8 cellular contexts compared by ENCODE assay signal in the genomic region with DNA sequence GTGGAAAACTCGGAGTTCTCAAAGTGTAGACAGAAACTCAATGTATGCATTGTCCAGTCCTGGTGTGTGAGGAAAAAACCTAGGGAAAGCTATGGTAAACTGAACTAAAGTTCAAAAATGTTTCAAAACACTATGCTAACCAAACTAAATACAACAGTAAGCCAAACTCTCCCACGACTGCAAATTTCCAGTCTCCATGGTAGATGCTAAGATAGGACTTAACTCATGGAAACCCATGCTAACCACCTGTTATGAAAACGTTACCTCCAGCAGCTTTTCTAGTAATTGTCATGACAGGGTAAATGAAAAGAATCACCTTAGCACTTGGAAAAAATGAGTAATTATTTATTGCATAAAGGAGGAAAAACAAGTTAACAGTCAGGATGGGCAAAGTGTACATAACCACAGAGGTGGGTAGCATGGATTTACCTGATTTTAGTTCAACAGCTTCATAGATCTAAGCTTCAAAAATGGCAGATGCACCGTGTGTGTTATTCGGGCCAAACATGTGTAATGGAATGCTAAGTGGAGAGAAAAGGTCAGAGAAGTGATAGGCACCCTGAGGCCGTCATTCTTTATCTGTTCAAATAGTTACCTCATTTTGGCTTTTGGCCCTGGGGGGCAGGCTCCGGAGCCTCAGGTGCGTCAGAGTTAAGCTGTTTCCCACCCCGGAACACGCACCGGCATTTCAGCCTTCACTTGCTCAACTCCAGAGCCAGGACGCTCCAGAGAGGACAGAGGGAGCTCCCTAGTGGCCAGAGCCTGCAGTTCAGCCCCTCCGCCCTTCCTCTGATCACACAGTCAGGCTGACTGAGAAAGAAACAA.
DNase-seq lines count a peak whose midpoint lies in the region; ATAC-seq and TF ChIP-seq lines count a peak whose summit lies in the region.

No MANE protein-coding gene starts in this region.

- no peaks in the 10 kb centered on the region for H3K9me3 ChIP-seq in CD8-positive, alpha-beta T cell (ENCODE audit: low read length)
- no peaks in the 10 kb centered on the region for H3K9me3 ChIP-seq in mucosa of descending colon

- no peaks in the 10 kb centered on the region for H3K27me3 Mint-ChIP-seq in CD8-positive, alpha-beta T cell (ENCODE audit: low read depth)
- H3K27me3 Mint-ChIP-seq in endothelial cell (ENCODE audit: unreplicated experiment): peaks cover 2% of the 10 kb centered on the region

- peaks cover 9% of the 10 kb centered on the region for H3K4me1 Mint-ChIP-seq in CD8-positive, alpha-beta T cell (ENCODE audit: low read depth)
- H3K4me1 Mint-ChIP-seq in endothelial cell (ENCODE audit: unreplicated experiment): no peaks in the 10 kb centered on the region

- H3K9me3 Mint-ChIP-seq in CD8-positive, alpha-beta T cell: no peaks in the 10 kb centered on the region
- H3K9me3 Mint-ChIP-seq in endothelial cell (ENCODE audit: unreplicated experiment): no peaks in the 10 kb centered on the region

- H3K27ac ChIP-seq in CD8-positive, alpha-beta T cell (ENCODE audit: low read depth, low read length): no peak overlapping the region

- POLR2A ChIA-PET in CD8-positive, alpha-beta T cell (lab: Charles Lee): interaction anchor here (0.6 to 1.9 kb wide), 9 partner anchors 15 to 488 kb away, joined by 3 to 7 read pairs (median 4); partner anchors contain the start of genes MBD5 and ORC4

- H3K4me1 ChIP-seq in CD8-positive, alpha-beta T cell (ENCODE audit: insufficient read depth, low read length): peaks cover 10% of the 10 kb centered on the region
- no peaks in the 10 kb centered on the region for H3K4me1 ChIP-seq in mucosa of descending colon (ENCODE audit: low read depth)

- peak overlapping the region; percentile 55 for H3K4me3 Mint-ChIP-seq in CD8-positive, alpha-beta T cell
- H3K4me3 Mint-ChIP-seq in endothelial cell (ENCODE audit: unreplicated experiment): no peak overlapping the region

- CTCF ChIA-PET in CD8-positive, alpha-beta T cell (lab: Charles Lee): interaction anchor here (0.6 to 4.8 kb wide), 49 partner anchors 8 to 575 kb away, joined by 3 to 35 read pairs (median 4); partner anchors contain the start of genes MBD5 and ORC4

- DNase-seq in CD8-positive, alpha-beta T cell: peak; percentile 70 to 88 (median 81)
- DNase-seq in NOMO-1 (lab: John Stamatoyannopoulos, UW; ENCODE audit: unreplicated experiment in 2 of 2) (peak; percentile 78 to 87), endothelial cell (ENCODE audit: low spot score) (peak; percentile 86), mucosa of descending colon (peak; percentile 81 to 90 (median 88))
- DNase-seq in activated CD8-positive, alpha-beta memory T cell treated with anti-CD3 and anti-CD28 coated beads for 48 hours (ENCODE audit: low read depth in 2 of 3, low spot score in 2 of 3): peak; percentile 57 to 62 (median 62)
- DNase-seq in stimulated activated CD8-positive, alpha-beta memory T cell treated with anti-CD3 and anti-CD28 coated beads, Interleukin-2, amount 100 ng/mL, for 48 hours (ENCODE audit: low read depth in 2 of 2): peak; percentile 71 to 81

- peak; percentile 100 for ATAC-seq in CD8-positive, alpha-beta T cell
- peak; percentile 100 for ATAC-seq in GM19455 (IDR thresholded peaks at IDR 0.05; ENCODE audit: unreplicated experiment)
- peak; percentile 99 for ATAC-seq in HG03565 (IDR thresholded peaks at IDR 0.05; ENCODE audit: unreplicated experiment)
- ATAC-seq in mucosa of descending colon: peak; percentile 100

- peaks cover 3% of the 10 kb centered on the region for H3K36me3 Mint-ChIP-seq in CD8-positive, alpha-beta T cell
- no peaks in the 10 kb centered on the region for H3K36me3 Mint-ChIP-seq in endothelial cell (ENCODE audit: low read depth, unreplicated experiment)

- peak overlapping the region; percentile 16 for H3K4me3 ChIP-seq in CD8-positive, alpha-beta T cell (ENCODE audit: low read depth, low read length)
- no peak overlapping the region for H3K4me3 ChIP-seq in mucosa of descending colon

- no peaks in the 10 kb centered on the region for H3K36me3 ChIP-seq in CD8-positive, alpha-beta T cell (ENCODE audit: insufficient read depth, low read length)
- no peaks in the 10 kb centered on the region for H3K36me3 ChIP-seq in mucosa of descending colon (ENCODE audit: low read depth)

- TF ChIP-seq CTCF in CD8-positive, alpha-beta T cell (IDR thresholded peaks at IDR 0.05): peak; percentile 86
- TF ChIP-seq CTCF in endothelial cell (IDR thresholded peaks at IDR 0.05; ENCODE audit: unreplicated experiment) (peak; percentile 63), mucosa of descending colon (IDR thresholded peaks at IDR 0.05) (peak; percentile 77)

- intact Hi-C loops in CD8-positive, alpha-beta T cell (cut with DNase I, micrococcal nuclease): loop anchor here (1.0 to 5.0 kb wide), 8 partner anchors 16 to 572 kb away; partner anchors contain the start of gene ORC4 (in 1 of the 2)
- intact Hi-C loops in mucosa of descending colon (cut with DNase I, micrococcal nuclease): loop anchor here in 1 of 2 donors (5.0 kb wide), 1 partner anchor 572 kb away; no protein-coding TSS in a partner anchor

- H3K27me3 ChIP-seq in CD8-positive, alpha-beta T cell (ENCODE audit: insufficient read depth, low read length): no peaks in the 10 kb centered on the region

- peak overlapping the region; percentile 41 for H3K27ac Mint-ChIP-seq in CD8-positive, alpha-beta T cell
- H3K27ac Mint-ChIP-seq in endothelial cell (ENCODE audit: unreplicated experiment): no peak overlapping the region
